ENCODE assay signal across 10 cellular contexts in the genomic region with DNA sequence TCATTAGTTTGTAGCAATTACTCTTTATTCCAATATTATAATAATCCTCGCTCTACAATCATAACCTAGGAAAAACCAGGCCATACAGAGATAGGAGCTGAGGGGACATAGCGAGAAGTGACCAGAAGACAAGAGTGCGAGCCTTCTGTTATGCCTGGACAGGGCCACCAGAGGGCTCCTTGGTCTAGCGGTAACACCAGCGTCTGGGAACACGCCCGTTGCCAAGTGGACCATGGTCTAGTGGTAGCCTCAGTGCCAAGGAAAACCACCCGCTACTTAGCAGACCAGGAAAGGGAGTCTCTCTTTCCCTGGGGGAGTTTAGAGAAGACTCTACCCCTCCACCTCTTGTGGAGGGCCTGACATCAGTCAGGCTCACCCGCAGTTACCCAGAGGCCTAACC. TPM values are rescaled to one million over a fixed set of nuclear protein-coding genes. Genes with fewer than 3 reads are reported as not detected.
A peak's percentile ranks its signal among the peaks of the same experiment; 100 is the strongest.
DNase-seq lines count a peak whose midpoint lies in the region; ATAC-seq and TF ChIP-seq lines count a peak whose summit lies in the region.
"Not testable (repeated sequence)": the region's sequence is repeated elsewhere in the genome, so short reads cannot be mapped to it uniquely, and the experiment has no call there.
"Had no signal": no experiment of that assay in that cellular context is flagged by ENCODE, and none has a peak within 500 bp of the region (broad histone marks: within the 10 kb centered on the region; RNA-seq: fewer than 3 reads in every experiment).

No MANE protein-coding gene starts in this region.

- in situ Hi-C loops in ACHN (cut with HindIII; ENCODE audit: low pct_ligation_motif_present, low pct_unique_long_range_greater_than_20kb, low sequenced_read_pairs), result not testable (repeated sequence)

- H3K9me3 Mint-ChIP-seq in activated naive CD4-positive, alpha-beta T cell treated with anti-CD3 and anti-CD28 coated beads, Interleukin-2, amount 10 ng/mL, durations not matched to agents 7 days and 5 days, result not testable (repeated sequence)

- peaks cover 70% of the 10 kb centered on the region for H3K27me3 Mint-ChIP-seq in activated naive CD4-positive, alpha-beta T cell treated with anti-CD3 and anti-CD28 coated beads, Interleukin-2, amount 10 ng/mL, durations not matched to agents 7 days and 5 days

- H3K27ac Mint-ChIP-seq in activated naive CD4-positive, alpha-beta T cell treated with anti-CD3 and anti-CD28 coated beads, Interleukin-2, amount 10 ng/mL, durations not matched to agents 7 days and 5 days, result not testable (repeated sequence)

- H3K4me1 ChIP-seq in Peyer's patch, result not testable (repeated sequence)
- H3K4me1 ChIP-seq in esophagus squamous epithelium, result peaks cover 0 to 23% (median 3%) of the 10 kb centered on the region in 3 donors

- WGBS in esophagus squamous epithelium, 2 donors, result 19 to 26% methylated on average over 5 to 7 of the region's 9 CpGs

- intact Hi-C loops in esophagus squamous epithelium (cut with DNase I); left colon (cut with DNase I, micrococcal nuclease): not testable (repeated sequence)

- peak; percentile 74 for ATAC-seq in left colon

- not testable (repeated sequence) for H3K36me3 ChIP-seq in Peyer's patch, esophagus squamous epithelium

- H3K36me3 Mint-ChIP-seq in activated naive CD4-positive, alpha-beta T cell treated with anti-CD3 and anti-CD28 coated beads, Interleukin-2, amount 10 ng/mL, durations not matched to agents 7 days and 5 days, result not testable (repeated sequence)

- H3K9me3 ChIP-seq in Peyer's patch, esophagus squamous epithelium: not testable (repeated sequence)

- CTCF ChIA-PET in activated naive CD4-positive, alpha-beta T cell treated with anti-CD3 and anti-CD28 coated beads, Interleukin-2, amount 10 ng/mL, durations not matched to agents 7 days and 5 days (lab: Charles Lee), result interaction anchor here (0.6 to 2.3 kb wide), 6 partner anchors 8 to 298 kb away, joined by 3 to 7 read pairs (median 4); no protein-coding TSS in a partner anchor

- H3K27me3 ChIP-seq in Peyer's patch (peaks cover 0 to 21% of the 10 kb centered on the region in 2 donors), esophagus squamous epithelium (peaks cover 5 to 48% (median 16%) of the 10 kb centered on the region in 4 donors)

- peaks cover 15% of the 10 kb centered on the region for H3K4me1 Mint-ChIP-seq in activated naive CD4-positive, alpha-beta T cell treated with anti-CD3 and anti-CD28 coated beads, Interleukin-2, amount 10 ng/mL, durations not matched to agents 7 days and 5 days

- H3K4me3 ChIP-seq in GM12864 (ENCODE audit: low read depth, low read length); Peyer's patch; esophagus squamous epithelium: not testable (repeated sequence)

- TF ChIP-seq POLR2A in Peyer's patch (IDR thresholded peaks at IDR 0.05); esophagus squamous epithelium (IDR thresholded peaks at IDR 0.05): not testable (repeated sequence)

- peak; percentile 66 for DNase-seq in ACHN
- DNase-seq in GM12864 (ENCODE audit: low read depth); esophagus squamous epithelium (lab: John Stamatoyannopoulos, UW): not testable (repeated sequence)
- peak; percentile 31 for DNase-seq in NAMALWA (ENCODE audit: low spot score)
- DNase-seq in Peyer's patch, result peak; percentile 35 to 86 (median 75)
- DNase-seq in activated naive CD4-positive, alpha-beta T cell treated with anti-CD3 and anti-CD28 coated beads, Interleukin-2, amount 10 ng/mL, durations not matched to agents 7 days and 5 days, result peak; percentile 40
- DNase-seq in left colon, result peak; percentile 65 to 80
- peak; percentile 25 for DNase-seq in putamen (ENCODE audit: low spot score)

- not testable (repeated sequence) for H3K4me3 Mint-ChIP-seq in activated naive CD4-positive, alpha-beta T cell treated with anti-CD3 and anti-CD28 coated beads, Interleukin-2, amount 10 ng/mL, durations not matched to agents 7 days and 5 days

- peak; percentile 63 for TF ChIP-seq CTCF in GM12864 (IDR thresholded peaks at IDR 0.05; ENCODE audit: low read depth, low read length, missing control alignments)
- peak; percentile 26 to 86 (median 72) for TF ChIP-seq CTCF in Peyer's patch (IDR thresholded peaks at IDR 0.05)
- peak; percentile 37 to 80 (median 72) for TF ChIP-seq CTCF in esophagus squamous epithelium (IDR thresholded peaks at IDR 0.05)

- not testable (repeated sequence) for H3K27ac ChIP-seq in Peyer's patch, esophagus squamous epithelium

RNA-seq across cellular contexts. Expression of gene KCNA7, which starts 2.4 kb away (rescaled TPM):
- total RNA-seq in Peyer's patch (not detected), esophagus squamous epithelium (not detected), left colon (not detected)
- total RNA-seq: activated T-cell treated with anti-CD3 and anti-CD28 coated beads, Interleukin-2, amount 50 U/mL, for 4 hours; T-cell had no signal

RNA-seq across cellular contexts. Expression of gene NTF4, which starts 10.3 kb away (rescaled TPM):
- total RNA-seq in Peyer's patch (not detected), esophagus squamous epithelium (1 to 10 TPM; 1.2 to 5.3 (median 2.0) TPM), left colon (not detected)
- total RNA-seq: activated T-cell treated with anti-CD3 and anti-CD28 coated beads, Interleukin-2, amount 50 U/mL, for 4 hours; T-cell had no signal

RNA-seq across cellular contexts. Expression of gene SNRNP70, which starts 10.4 kb away (rescaled TPM):
- total RNA-seq in Peyer's patch (100 to 1,000 TPM; 240 to 520 (median 395) TPM), esophagus squamous epithelium (100 to 1,000 TPM in 3 of 4 donors, 10 to 100 TPM in 1; 78.7 to 241 (median 168) TPM), left colon (100 to 1,000 TPM; 138 to 143 TPM)

RNA-seq across cellular contexts. Expression of gene CGB7, which starts 17.3 kb away (rescaled TPM):
- not detected for total RNA-seq in Peyer's patch
- total RNA-seq in esophagus squamous epithelium, result 1 to 10 TPM in 2 of 4 donors, under 1 TPM in 1, not detected in 1; 0.22 to 4.4 (median 1.7) TPM
- not detected for total RNA-seq in left colon
- total RNA-seq: activated T-cell treated with anti-CD3 and anti-CD28 coated beads, Interleukin-2, amount 50 U/mL, for 4 hours; T-cell had no signal

RNA-seq across cellular contexts. Expression of gene CGB8, which starts 26.0 kb away (rescaled TPM):
- not detected for total RNA-seq in Peyer's patch
- not detected for total RNA-seq in esophagus squamous epithelium
- not detected for total RNA-seq in left colon
- total RNA-seq: activated T-cell treated with anti-CD3 and anti-CD28 coated beads, Interleukin-2, amount 50 U/mL, for 4 hours; T-cell had no signal
